ENCODE assay signal across 22 cellular contexts in the genomic region with DNA sequence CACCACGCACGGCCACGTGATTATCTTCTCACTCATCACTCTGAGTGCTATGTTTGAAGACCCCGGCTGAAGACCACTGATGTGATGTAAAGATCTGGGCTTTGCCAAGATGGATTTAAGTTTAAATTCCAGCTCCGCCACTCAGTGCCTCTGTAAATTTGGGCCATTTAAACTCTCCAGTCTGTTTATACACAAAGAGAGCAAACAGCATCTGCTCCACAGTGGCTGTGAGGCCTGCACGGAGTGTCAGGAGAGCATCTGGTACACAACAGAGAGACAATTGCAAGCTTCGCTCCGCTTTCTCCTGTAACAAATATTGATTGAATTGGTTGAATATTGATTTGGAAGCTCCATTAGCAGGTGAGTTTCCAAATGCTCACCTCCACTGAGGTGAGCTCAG.
A peak's percentile ranks its signal among the peaks of the same experiment; 100 is the strongest.
DNase-seq lines count a peak whose midpoint lies in the region; ATAC-seq and TF ChIP-seq lines count a peak whose summit lies in the region.
"Had no signal": no experiment of that assay in that cellular context is flagged by ENCODE, and none has a peak within 500 bp of the region (broad histone marks: within the 10 kb centered on the region; RNA-seq: fewer than 3 reads in every experiment).

No MANE protein-coding gene starts in this region.

- no peaks in the 10 kb centered on the region for H3K79me1 ChIP-seq in neuronal stem cell (ENCODE audit: low read depth, low read length)

- no peaks in the 10 kb centered on the region for H3K27me3 ChIP-seq in neuronal stem cell (ENCODE audit: control insufficient read depth in 3 of 3, insufficient read depth in 3 of 3, low read depth in 1 of 3, low read length in 3 of 3)

- DNase-seq in DMS53 (lab: John Stamatoyannopoulos, UW) (peak; percentile 51), DMS53 treated with DMSO at 0.1 percent for 48 hours (lab: John Stamatoyannopoulos, UW; ENCODE audit: unreplicated experiment) (no peak), COLO668 (lab: John Stamatoyannopoulos, UW; ENCODE audit: unreplicated experiment) (peak; percentile 24), mucosa of gallbladder (ENCODE audit: low spot score) (peak; percentile 8), NCI-H187 treated with DMSO at 0.1 percent for 48 hours (lab: John Stamatoyannopoulos, UW) (no peak), neuronal stem cell (ENCODE audit: low spot score) (no peak)
- DNase-seq in activated T-cell treated with anti-CD3 and anti-CD28 coated beads, Interleukin-2, amount 50 U/mL, for 72 hours = no peak
- DNase-seq: 8988T, EL, GM23248, IMR-90, NCI-H1436, NCI-H2107, NCI-H226, NCI-H69, OCI-M1, SHP77, SK-N-SH had no signal

- H3K18ac ChIP-seq in neuronal stem cell (ENCODE audit: low read length) = no peak overlapping the region

- ATAC-seq in activated T-cell treated with anti-CD3 and anti-CD28 coated beads, Interleukin-2, amount 50 U/mL, for 72 hours (replicated peaks in 1 of 2) = no peak
- ATAC-seq: GM12878 had no signal

- H2AK5ac ChIP-seq in neuronal stem cell (ENCODE audit: low read depth, low read length) = no peak overlapping the region

- peaks cover 0 to 2% of the 10 kb centered on the region in 2 donors for H3K9me3 ChIP-seq in neuronal stem cell (replicated peaks in 1 of 2; ENCODE audit: control insufficient read depth in 2 of 2, insufficient read depth in 1 of 2, low read depth in 1 of 2, low read length in 2 of 2)
- H3K9me3 ChIP-seq: HAP-1, SK-N-SH had no signal

- no peaks in the 10 kb centered on the region for H3K4me1 Mint-ChIP-seq in activated T-cell treated with anti-CD3 and anti-CD28 coated beads, Interleukin-2, amount 50 U/mL, for 72 hours (ENCODE audit: low read depth)
- H3K4me1 Mint-ChIP-seq: CD14-positive monocyte had no signal

- H3K23ac ChIP-seq in neuronal stem cell (ENCODE audit: low read depth, low read length, poor library complexity) = no peak overlapping the region

- H3K4me2 ChIP-seq in neuronal stem cell (ENCODE audit: insufficient read depth, low read length, poor library complexity, severe bottlenecking) = no peak overlapping the region
- H3K4me2 ChIP-seq: SK-N-SH had no signal

- no peak overlapping the region for H4K91ac ChIP-seq in neuronal stem cell (ENCODE audit: low read depth, low read length, poor library complexity)

- H2BK12ac ChIP-seq in neuronal stem cell (ENCODE audit: low read length) = no peak overlapping the region

- H3K27ac ChIP-seq in VCaP = peak overlapping the region; percentile 66
- no peak overlapping the region for H3K27ac ChIP-seq in neuronal stem cell (replicated peaks; ENCODE audit: low read length)
- H3K27ac ChIP-seq: GM23248 had no signal

- H3K4ac ChIP-seq in neuronal stem cell (ENCODE audit: low read length) = no peak overlapping the region

- no peak overlapping the region for H3K27ac Mint-ChIP-seq in activated T-cell treated with anti-CD3 and anti-CD28 coated beads, Interleukin-2, amount 50 U/mL, for 72 hours
- H3K27ac Mint-ChIP-seq: CD14-positive monocyte had no signal

- H2BK15ac ChIP-seq in neuronal stem cell (ENCODE audit: low read length) = no peak overlapping the region

- no peak for TF ChIP-seq CTCF in VCaP (conservative IDR thresholded peaks at IDR 0.05)

- H4K8ac ChIP-seq in neuronal stem cell (ENCODE audit: low read depth, low read length) = no peak overlapping the region

- peaks cover 15 to 29% of the 10 kb centered on the region in 2 donors for H3K4me1 ChIP-seq in neuronal stem cell (ENCODE audit: control insufficient read depth in 2 of 2, insufficient read depth in 1 of 2, low read depth in 1 of 2, low read length in 2 of 2)
- H3K4me1 ChIP-seq: HAP-1 had no signal

- H3K4me3 ChIP-seq in neuronal stem cell (ENCODE audit: low read length in 2 of 2) = no peak overlapping the region
- H3K4me3 ChIP-seq: GM12878, GM23248, HAP-1 had no signal

- no peaks in the 10 kb centered on the region for H3K36me3 ChIP-seq in neuronal stem cell (replicated peaks in 1 of 2; ENCODE audit: control insufficient read depth in 2 of 2, insufficient read depth in 2 of 2, low read length in 2 of 2)
- H3K36me3 ChIP-seq: HAP-1 had no signal

- H2AFZ ChIP-seq in neuronal stem cell (ENCODE audit: low read length) = no peak overlapping the region
- H2AFZ ChIP-seq: GM23248 had no signal

- H3K27me3 Mint-ChIP-seq in activated T-cell treated with anti-CD3 and anti-CD28 coated beads, Interleukin-2, amount 50 U/mL, for 72 hours (ENCODE audit: low read depth) = peaks cover 12% of the 10 kb centered on the region

- H3K9ac ChIP-seq in neuronal stem cell (ENCODE audit: low read depth, low read length, poor library complexity) = no peak overlapping the region
- H3K9ac ChIP-seq: GM23248, SK-N-SH had no signal

- H2BK120ac ChIP-seq in neuronal stem cell (ENCODE audit: low read depth, low read length) = no peak overlapping the region

- no peak overlapping the region for H3K4me3 Mint-ChIP-seq in activated T-cell treated with anti-CD3 and anti-CD28 coated beads, Interleukin-2, amount 50 U/mL, for 72 hours
- H3K4me3 Mint-ChIP-seq: CD14-positive monocyte had no signal

- H3K36me3 Mint-ChIP-seq in activated T-cell treated with anti-CD3 and anti-CD28 coated beads, Interleukin-2, amount 50 U/mL, for 72 hours (ENCODE audit: insufficient read depth in 2 of 2) = no peaks in the 10 kb centered on the region
- H3K36me3 Mint-ChIP-seq: CD14-positive monocyte had no signal

- H3K9me3 Mint-ChIP-seq in activated T-cell treated with anti-CD3 and anti-CD28 coated beads, Interleukin-2, amount 50 U/mL, for 72 hours = no peaks in the 10 kb centered on the region

- no CpG with 5 or more reads among the region's 8 CpGs for WGBS in neuronal stem cell (ENCODE audit: extremely low coverage in 2 of 2, insufficient read length in 2 of 2, insufficient replicate concordance in 1 of 2), 2 donors

- no peak overlapping the region for H3K14ac ChIP-seq in neuronal stem cell (ENCODE audit: low read length)

- H2BK5ac ChIP-seq in neuronal stem cell (ENCODE audit: low read length) = no peak overlapping the region

Comparison
In these comparisons a context has a peak if more than half of its experiments do, and no peak if none do; other contexts are left out.
1. DNase-seq: peak in DMS53 (single experiment), COLO668 (single experiment) and mucosa of gallbladder (single experiment); none in DMS53 treated with DMSO at 0.1 percent for 48 hours (single experiment), activated T-cell treated with anti-CD3 and anti-CD28 coated beads, Interleukin-2, amount 50 U/mL, for 72 hours (0 of 2), NCI-H187 treated with DMSO at 0.1 percent for 48 hours (single experiment) and neuronal stem cell (single experiment).